ENCODE assay signal across 14 cellular contexts in the genomic region with DNA sequence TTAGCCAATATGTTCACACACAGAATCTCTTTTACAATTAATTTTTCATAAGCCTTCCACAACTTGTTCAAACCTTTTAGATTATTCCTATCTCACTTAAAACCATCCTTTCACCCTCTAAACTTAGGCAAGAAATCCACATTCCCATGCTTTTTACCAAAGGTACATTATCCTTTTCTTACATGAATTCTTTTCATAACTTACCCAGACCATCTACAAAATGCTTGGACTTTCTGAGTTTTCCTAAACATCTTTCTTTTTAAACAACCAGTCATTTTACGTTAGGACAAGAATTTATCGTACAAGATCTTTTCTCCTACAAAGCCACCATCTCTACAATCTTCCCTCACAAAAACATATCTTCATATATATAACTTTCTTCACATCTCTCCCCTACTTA. TPM values are rescaled to one million over a fixed set of nuclear protein-coding genes. Genes with fewer than 3 reads are reported as not detected.
DNase-seq lines count a peak whose midpoint lies in the region; ATAC-seq and TF ChIP-seq lines count a peak whose summit lies in the region.
"Had no signal": no experiment of that assay in that cellular context is flagged by ENCODE, and none has a peak within 500 bp of the region (broad histone marks: within the 10 kb centered on the region; RNA-seq: fewer than 3 reads in every experiment).

No MANE protein-coding gene starts in this region.

- H3K79me2 ChIP-seq in HCT116 (ENCODE audit: insufficient read depth, low read length): no peaks in the 10 kb centered on the region

- H3K9me2 ChIP-seq in HCT116 (ENCODE audit: insufficient read depth): no peaks in the 10 kb centered on the region

- POLR2A ChIA-PET in HCT116 (lab: Charles Lee): no interaction called here

- H3K4me3 Mint-ChIP-seq in endothelial cell (ENCODE audit: unreplicated experiment) (peak overlapping the region; percentile 6), glutamatergic neuron (ENCODE audit: unreplicated experiment) (no peak overlapping the region)
- H3K4me3 Mint-ChIP-seq: CD14-positive monocyte; CD8-positive, alpha-beta T cell; IgD-negative memory B cell had no signal

- H3K36me3 Mint-ChIP-seq in endothelial cell (ENCODE audit: low read depth, unreplicated experiment): peaks cover 66% of the 10 kb centered on the region
- H3K36me3 Mint-ChIP-seq in glutamatergic neuron (ENCODE audit: unreplicated experiment): peaks cover 63% of the 10 kb centered on the region

- H3K27ac Mint-ChIP-seq in endothelial cell (ENCODE audit: unreplicated experiment) (no peak overlapping the region), glutamatergic neuron (ENCODE audit: unreplicated experiment) (no peak overlapping the region)
- H3K27ac Mint-ChIP-seq: CD14-positive monocyte; CD8-positive, alpha-beta T cell; IgD-negative memory B cell had no signal

- RAD21 ChIA-PET in HCT116 (lab: Charles Lee; ENCODE audit: low non-redundant PET in 1 of 2, low total read pairs in 2 of 2, uncharacterized antibody in 2 of 2, unreplicated experiment in 2 of 2): no interaction called here

- intact Hi-C loops in HCT116 (cut with micrococcal nuclease): no loop called here

- DNase-seq in Caki2 (ENCODE audit: low read depth): peak; percentile 29
- DNase-seq in HCT116 (ENCODE audit: low read depth, low spot score): no peak
- DNase-seq in OCI-M1 (lab: John Stamatoyannopoulos, UW): peak; percentile 1
- DNase-seq in endothelial cell (ENCODE audit: low spot score): no peak
- no peak for DNase-seq in glutamatergic neuron
- DNase-seq in T1000 (lab: John Stamatoyannopoulos, UW): no peak
- DNase-seq: Caco-2; CD8-positive, alpha-beta T cell; DMS79 had no signal

- H3K27me3 ChIP-seq in HCT116 (ENCODE audit: insufficient read depth, low read length): no peaks in the 10 kb centered on the region

- ATAC-seq in HCT116 (no peak), HG02798 (IDR thresholded peaks at IDR 0.05; ENCODE audit: poor library complexity, unreplicated experiment) (no peak)
- ATAC-seq: CD8-positive, alpha-beta T cell had no signal

- CTCF ChIA-PET in HCT116 (lab: Charles Lee): no interaction called here

- H3K9ac ChIP-seq in HCT116 (ENCODE audit: low read length): no peak overlapping the region
- H3K9ac ChIP-seq: KMS-11 had no signal

- H3K36me3 ChIP-seq in HCT116 (ENCODE audit: control insufficient read depth in 1 of 2, insufficient read depth in 2 of 2, low read length in 2 of 2): peaks cover 0 to 36% of the 10 kb centered on the region in 2 experiments; a peak in 3 of 4 replicates

- no peaks in the 10 kb centered on the region for H3K4me1 Mint-ChIP-seq in endothelial cell (ENCODE audit: unreplicated experiment)
- no peaks in the 10 kb centered on the region for H3K4me1 Mint-ChIP-seq in glutamatergic neuron (ENCODE audit: low read depth, unreplicated experiment)
- H3K4me1 Mint-ChIP-seq: CD14-positive monocyte had no signal

- TF ChIP-seq POLR2A in HCT116 (IDR thresholded peaks at IDR 0.05; ENCODE audit: borderline replicate concordance, extremely low read depth, insufficient read depth, insufficient read length): no peak

- in situ Hi-C loops in Caki2 (cut with HindIII; ENCODE audit: low pct_unique_long_range_greater_than_20kb, low sequenced_read_pairs): no loop called here

- H2AFZ ChIP-seq in HCT116 (ENCODE audit: low read depth, low read length, poor library complexity, severe bottlenecking): no peak overlapping the region

- no peak for TF ChIP-seq RAD21 in HCT116 (IDR thresholded peaks at IDR 0.05; ENCODE audit: low read depth)

- peaks cover 9% of the 10 kb centered on the region for H3K9me3 Mint-ChIP-seq in endothelial cell (ENCODE audit: unreplicated experiment)
- H3K9me3 Mint-ChIP-seq in glutamatergic neuron (ENCODE audit: unreplicated experiment): peaks cover 8% of the 10 kb centered on the region
- H3K9me3 Mint-ChIP-seq: CD8-positive, alpha-beta T cell had no signal

- H3K4me3 ChIP-seq in HCT116 (replicated peaks in 1 of 2; ENCODE audit: low read depth in 1 of 2, low read length in 2 of 2): no peak overlapping the region
- H3K4me3 ChIP-seq: HAP-1 had no signal

- no peaks in the 10 kb centered on the region for H3K4me1 ChIP-seq in HCT116 (ENCODE audit: control insufficient read depth in 1 of 2, insufficient read depth in 2 of 2, low read length in 2 of 2)
- H3K4me1 ChIP-seq: Caco-2, HAP-1 had no signal

- H4K20me1 ChIP-seq in HCT116 (ENCODE audit: insufficient read depth): no peaks in the 10 kb centered on the region

- H3K4me2 ChIP-seq in HCT116 (ENCODE audit: low read length): no peak overlapping the region
- H3K4me2 ChIP-seq: KMS-11 had no signal

- H3K27me3 Mint-ChIP-seq in endothelial cell (ENCODE audit: unreplicated experiment) (no peaks in the 10 kb centered on the region), glutamatergic neuron (ENCODE audit: unreplicated experiment) (no peaks in the 10 kb centered on the region)
- H3K27me3 Mint-ChIP-seq: IgD-negative memory B cell had no signal

- no peak overlapping the region for H3K27ac ChIP-seq in HCT116 (ENCODE audit: low read depth, low read length)
- H3K27ac ChIP-seq: KMS-11 had no signal

- TF ChIP-seq CTCF in HCT116 (IDR thresholded peaks at IDR 0.05 in 2 of 3, conservative IDR thresholded peaks at IDR 0.05 in 1 of 3; ENCODE audit: borderline replicate concordance in 1 of 3, insufficient read depth in 1 of 3, low read depth in 2 of 3, low read length in 2 of 3): no peak
- TF ChIP-seq CTCF in endothelial cell (IDR thresholded peaks at IDR 0.05; ENCODE audit: unreplicated experiment): no peak
- no peak for TF ChIP-seq CTCF in glutamatergic neuron (IDR thresholded peaks at IDR 0.05; ENCODE audit: partially characterized antibody, unreplicated experiment)

- H3K9me3 ChIP-seq in HCT116 (ENCODE audit: control insufficient read depth in 1 of 2, insufficient read depth in 1 of 2, low read depth in 1 of 2, low read length in 2 of 2): peaks cover 0 to 4% of the 10 kb centered on the region in 2 experiments; a peak in 2 of 4 replicates

- no TSS peak for BruUV-seq in HCT116 (replicated peaks; lab: Mats Ljungman, UMichigan)

TF ChIP-seq in HCT116, 20 proteins besides CTCF, POLR2A, EP300 and RAD21:
- peak; percentile 41; the same call in 1 of the 2 replicates for TF ChIP-seq CBX3 (IDR thresholded peaks at IDR 0.05; ENCODE audit: low read depth)
- TF ChIP-seq YY1 (IDR thresholded peaks at IDR 0.05; ENCODE audit: extremely low read depth, insufficient replicate concordance, low read depth, low read length): no peak

RNA-seq across cellular contexts. Expression of a gene that starts 18.8 kb away (rescaled TPM):
- total RNA-seq in Caki2 (2014; rRNA removed; shearing (Covaris generic); ENCODE audit: low replicate concordance): 194 and 210 TPM in 2 replicates
- total RNA-seq in HCT116 (2021; ENCODE audit: unreplicated experiment): 329 TPM
- 397 and 465 TPM in 2 replicates for polyA plus RNA-seq in HCT116 (2012)
- 91.3 TPM for total RNA-seq in endothelial cell (ENCODE audit: unreplicated experiment)
- total RNA-seq in glutamatergic neuron (ENCODE audit: unreplicated experiment): 511 TPM

Comparison
In these comparisons a context has a peak if more than half of its experiments do, and no peak if none do; other contexts are left out.
1. DNase-seq: peak in Caki2 (single experiment) and OCI-M1 (single experiment); none in HCT116 (single experiment), endothelial cell (single experiment), glutamatergic neuron (single experiment) and T1000 (single experiment).